30 cellular contexts compared by ENCODE assay signal in the genomic region with DNA sequence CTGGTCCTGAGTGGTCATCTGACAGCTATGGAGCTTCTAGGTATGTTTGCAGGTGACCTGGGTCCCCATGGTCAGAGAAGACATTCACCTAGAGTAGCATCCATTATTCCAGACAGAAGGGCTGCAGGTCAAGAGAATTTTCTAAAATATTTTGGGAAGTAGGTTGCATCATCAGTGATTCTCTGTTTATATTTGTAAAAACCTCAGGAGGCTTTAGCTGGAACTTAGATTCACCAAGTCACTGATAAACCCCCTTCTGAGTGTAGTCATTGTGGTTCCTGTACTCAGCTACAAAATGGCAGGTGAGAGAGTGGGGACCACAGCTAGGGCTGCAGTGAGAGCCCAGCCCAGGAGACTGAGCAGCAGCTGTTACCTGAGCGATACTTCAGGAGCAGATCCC.
"Had no signal": no experiment of that assay in that cellular context is flagged by ENCODE, and none has a peak within 500 bp of the region (broad histone marks: within the 10 kb centered on the region; RNA-seq: fewer than 3 reads in every experiment).

No MANE protein-coding gene starts in this region.

- H3K27ac ChIP-seq: ascending aorta, cardiac muscle cell, RWPE1 had no signal

- H3K36me3 ChIP-seq: ascending aorta, cardiac muscle cell had no signal

- H3K27me3 ChIP-seq: ascending aorta, cardiac muscle cell, MG63 had no signal

- H3K9me3 ChIP-seq: ascending aorta, MG63 had no signal

- DNase-seq: activated CD4-positive, alpha-beta T cell treated with anti-CD3 and anti-CD28 coated beads, Interleukin-2, amount 10 ng/mL, durations not matched to agents 24 days and 14 days; activated CD4-positive, alpha-beta T cell treated with anti-CD3 and anti-CD28 coated beads, Interleukin-2, amount 50 U/mL, for 4 hours; activated CD8-positive, alpha-beta T cell treated with anti-CD3 and anti-CD28 coated beads for 36 hours; activated effector memory CD4-positive, alpha-beta T cell treated with anti-CD3 and anti-CD28 coated beads, Interleukin-2, amount 50 U/mL, for 16 hours; activated naive CD4-positive, alpha-beta T cell; activated naive CD8-positive, alpha-beta T cell treated with anti-CD3 and anti-CD28 coated beads, Interleukin-2, amount 10 ng/mL, durations not matched to agents 7 days and 5 days; activated T-cell treated with anti-CD3 and anti-CD28 coated beads, Interleukin-2, amount 50 U/mL, for 1 hour; activated T-cell treated with anti-CD3 and anti-CD28 coated beads, Interleukin-2, amount 50 U/mL, for 72 hours; amygdala; Kasumi-1; KG1; MG63; NCI-H1048; NCI-H1105 treated with DMSO at 0.1 percent for 48 hours; NCI-H1436; NCI-H1694; NCI-H1930; NCI-H2081 treated with DMSO at 0.1 percent for 48 hours; NCI-H345; NCI-H526; NCI-H748 treated with DMSO at 0.1 percent for 48 hours; NK-92 treated with Interleukin-12 subunit alpha and Interleukin-12 subunit beta, amount 100 ng/mL, for 24 hours; PC-3; T1000 had no signal

- H3K4me3 ChIP-seq: ascending aorta, cardiac muscle cell, MG63 had no signal

- ATAC-seq: activated CD8-positive, alpha-beta T cell treated with anti-CD3 and anti-CD28 coated beads for 36 hours; activated T-cell treated with anti-CD3 and anti-CD28 coated beads, Interleukin-2, amount 50 U/mL, for 72 hours; activated T-helper 17 cell treated with anti-CD3 and anti-CD28 coated beads, Interleukin-2, amount 50 U/mL, for 72 hours; PC-3; Right ventricle myocardium inferior had no signal

- FAIRE-seq: RCC 7860 had no signal
